1 cellular context compared by ENCODE assay signal in the genomic region with DNA sequence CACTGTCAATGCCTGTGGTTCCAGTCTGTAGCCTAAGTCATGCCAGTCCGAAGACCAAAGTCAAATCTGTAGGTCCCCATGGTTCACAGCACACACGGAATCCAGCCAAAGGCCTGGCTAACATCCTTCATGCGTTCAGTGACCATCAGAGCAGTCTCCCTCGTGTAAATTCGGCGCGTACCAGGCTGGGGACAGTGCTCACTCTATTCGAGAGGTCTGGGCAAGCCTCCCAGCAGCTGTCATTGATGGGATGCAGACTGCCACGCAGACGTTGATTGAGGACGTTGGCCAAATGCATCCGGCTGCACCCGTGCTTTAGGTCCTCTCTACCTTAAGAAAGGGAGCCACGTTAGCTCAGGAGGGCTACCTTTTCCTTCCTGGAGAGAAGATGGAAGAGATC.
TF ChIP-seq lines count a peak whose summit lies in the region.

No MANE protein-coding gene starts in this region.

TF ChIP-seq in IMR-90, 13 proteins besides CTCF, POLR2A, EP300 and RAD21:
- TF ChIP-seq, protein P1, sequence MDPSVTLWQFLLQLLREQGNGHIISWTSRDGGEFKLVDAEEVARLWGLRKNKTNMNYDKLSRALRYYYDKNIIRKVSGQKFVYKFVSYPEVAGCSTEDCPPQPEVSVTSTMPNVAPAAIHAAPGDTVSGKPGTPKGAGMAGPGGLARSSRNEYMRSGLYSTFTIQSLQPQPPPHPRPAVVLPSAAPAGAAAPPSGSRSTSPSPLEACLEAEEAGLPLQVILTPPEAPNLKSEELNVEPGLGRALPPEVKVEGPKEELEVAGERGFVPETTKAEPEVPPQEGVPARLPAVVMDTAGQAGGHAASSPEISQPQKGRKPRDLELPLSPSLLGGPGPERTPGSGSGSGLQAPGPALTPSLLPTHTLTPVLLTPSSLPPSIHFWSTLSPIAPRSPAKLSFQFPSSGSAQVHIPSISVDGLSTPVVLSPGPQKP (IDR thresholded peaks at IDR 0.05; ENCODE audit: borderline replicate concordance, low read depth, low read length) = no peak
- TF ChIP-seq FOS (IDR thresholded peaks at IDR 0.05; ENCODE audit: low read depth, low read length) (no peak), MXI1 (IDR thresholded peaks at IDR 0.05; ENCODE audit: borderline replicate concordance, low read depth, low read length) (no peak), CEBPB (IDR thresholded peaks at IDR 0.05; ENCODE audit: low read depth, low read length) (no peak), MAZ (IDR thresholded peaks at IDR 0.05; ENCODE audit: borderline replicate concordance, low read depth, low read length) (no peak), MAFK (IDR thresholded peaks at IDR 0.05; ENCODE audit: low read depth, low read length) (no peak), SMC3 (IDR thresholded peaks at IDR 0.05; ENCODE audit: low read depth, low read length) (no peak), BHLHE40 (IDR thresholded peaks at IDR 0.05; ENCODE audit: low read depth, low read length) (no peak), CHD1 (IDR thresholded peaks at IDR 0.05; ENCODE audit: low read depth, low read length) (no peak), RCOR1 (IDR thresholded peaks at IDR 0.05; ENCODE audit: insufficient replicate concordance, low read length) (no peak), RFX5 (IDR thresholded peaks at IDR 0.05; ENCODE audit: low read depth, low read length) (no peak), NFE2L2 (IDR thresholded peaks at IDR 0.05; ENCODE audit: low read depth, low read length) (no peak)
- TF ChIP-seq, protein P2, sequence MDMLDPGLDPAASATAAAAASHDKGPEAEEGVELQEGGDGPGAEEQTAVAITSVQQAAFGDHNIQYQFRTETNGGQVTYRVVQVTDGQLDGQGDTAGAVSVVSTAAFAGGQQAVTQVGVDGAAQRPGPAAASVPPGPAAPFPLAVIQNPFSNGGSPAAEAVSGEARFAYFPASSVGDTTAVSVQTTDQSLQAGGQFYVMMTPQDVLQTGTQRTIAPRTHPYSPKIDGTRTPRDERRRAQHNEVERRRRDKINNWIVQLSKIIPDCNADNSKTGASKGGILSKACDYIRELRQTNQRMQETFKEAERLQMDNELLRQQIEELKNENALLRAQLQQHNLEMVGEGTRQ (IDR thresholded peaks at IDR 0.05; ENCODE audit: low read depth, low read length) = no peak
